ENCODE assay signal across 8 cellular contexts in the genomic region with DNA sequence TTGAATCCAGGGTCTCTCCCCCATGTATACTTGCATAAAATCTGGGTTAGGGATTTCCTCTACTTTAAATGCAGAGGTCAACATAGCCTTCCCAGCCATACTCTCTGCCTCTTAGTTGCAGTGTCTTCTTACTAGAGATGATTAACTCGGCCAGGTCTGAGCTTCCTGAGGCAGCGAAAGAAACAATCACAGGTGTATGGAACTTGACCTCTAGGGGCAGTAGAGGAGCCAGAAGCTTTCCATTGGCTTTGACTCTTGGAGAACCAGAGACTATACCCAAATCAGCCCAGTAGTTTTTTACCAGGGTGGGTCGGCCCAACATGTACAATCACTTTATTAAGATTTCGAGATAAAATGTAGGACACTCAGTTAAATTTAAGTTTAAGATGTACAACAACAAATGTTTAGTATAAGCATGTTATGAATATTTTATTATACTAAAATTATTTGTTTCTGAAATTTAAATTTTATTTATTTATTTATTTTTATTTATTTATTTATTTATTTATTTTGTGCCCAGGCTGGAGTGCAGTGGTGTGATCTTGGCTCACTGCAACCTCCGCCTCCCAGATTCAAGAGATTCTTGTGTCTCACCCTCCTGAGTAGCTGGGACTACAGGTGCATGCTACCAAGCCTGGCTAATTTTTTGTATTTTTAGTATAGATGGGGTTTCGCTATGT.
DNase-seq lines count a peak whose midpoint lies in the region; ATAC-seq, FAIRE-seq and TF ChIP-seq lines count a peak whose summit lies in the region.

No MANE protein-coding gene starts in this region.

- ATAC-seq in GM18861 (IDR thresholded peaks at IDR 0.05; ENCODE audit: unreplicated experiment) (peak; percentile 80), HG03571 (IDR thresholded peaks at IDR 0.05; ENCODE audit: unreplicated experiment) (peak; percentile 72), HG03139 (IDR thresholded peaks at IDR 0.05; ENCODE audit: unreplicated experiment) (no peak), HG03196 (IDR thresholded peaks at IDR 0.05; ENCODE audit: unreplicated experiment) (no peak)

- DNase-seq in cardiac fibroblast (ENCODE audit: low read depth in 2 of 2), result no peak
- peak; percentile 9 for DNase-seq in urothelium cell line (ENCODE audit: low spot score)
- no peak for DNase-seq in NCI-H1092 treated with DMSO at 0.1 percent for 48 hours (lab: John Stamatoyannopoulos, UW)

- H3K27ac ChIP-seq in C4-2B, result no peak overlapping the region

- no peak overlapping the region for H3K4me3 ChIP-seq in cardiac fibroblast (replicated peaks in 1 of 2; ENCODE audit: low read depth in 2 of 2, low read length in 2 of 2)

- TF ChIP-seq CTCF in C4-2B (conservative IDR thresholded peaks at IDR 0.05) (peak; percentile 83), cardiac fibroblast (IDR thresholded peaks at IDR 0.05; ENCODE audit: low read depth, low read length) (peak; percentile 8)

- FAIRE-seq in urothelium cell line (lab: Jason Lieb, UNC), result no peak

Comparison
In these comparisons a context has a peak if more than half of its experiments do, and no peak if none do; other contexts are left out.
1. ATAC-seq: peak in GM18861 (single experiment) and HG03571 (single experiment); none in HG03139 (single experiment) and HG03196 (single experiment).